Comparison of ENCODE assay signal across 8 cellular contexts in the genomic region with DNA sequence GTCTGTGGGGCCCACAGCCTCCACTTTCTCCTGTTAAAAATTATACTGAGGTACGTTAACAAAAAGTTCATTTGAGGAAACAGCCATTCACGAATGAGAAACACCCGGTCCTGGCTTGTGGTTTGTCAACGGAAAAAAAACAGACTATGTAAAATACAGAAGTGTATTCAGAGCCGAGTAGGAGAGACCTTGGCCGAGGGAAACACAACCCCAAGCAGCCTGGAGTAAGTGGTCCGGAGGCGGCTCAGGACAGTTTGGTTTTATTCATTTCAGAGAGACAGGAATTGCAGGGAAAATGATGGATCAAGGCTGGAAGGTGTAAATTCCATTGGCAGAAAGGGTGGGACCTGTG. TPM values are rescaled to one million over a fixed set of nuclear protein-coding genes. Genes with fewer than 3 reads are reported as not detected.
A peak's percentile ranks its signal among the peaks of the same experiment; 100 is the strongest.
DNase-seq lines count a peak whose midpoint lies in the region; ATAC-seq and TF ChIP-seq lines count a peak whose summit lies in the region.

No MANE protein-coding gene starts in this region.

- H3K4me1 ChIP-seq in cardiac muscle cell (ENCODE audit: low read depth) (no peaks in the 10 kb centered on the region), prostate gland (replicated peaks) (no peaks in the 10 kb centered on the region)

- H3K36me3 ChIP-seq in cardiac muscle cell = no peaks in the 10 kb centered on the region
- H3K36me3 ChIP-seq in SK-N-MC (ENCODE audit: insufficient read depth, low read length) = no peaks in the 10 kb centered on the region
- H3K36me3 ChIP-seq in prostate gland = no peaks in the 10 kb centered on the region

- WGBS in prostate gland = 12% methylated on average over 8 of the region's 8 CpGs

- no peaks in the 10 kb centered on the region for H3K27me3 ChIP-seq in cardiac muscle cell
- H3K27me3 ChIP-seq in prostate gland (replicated peaks; ENCODE audit: insufficient read depth) = no peaks in the 10 kb centered on the region

- intact Hi-C loops in cardiac septum (cut with DNase I) = no loop called here
- intact Hi-C loops in prostate gland (cut with DNase I) = no loop called here

- H3K9me3 ChIP-seq in cardiac muscle cell (ENCODE audit: low read depth) (no peaks in the 10 kb centered on the region), SK-N-MC (ENCODE audit: low read depth, low read length) (no peaks in the 10 kb centered on the region), prostate gland (no peaks in the 10 kb centered on the region)

- ATAC-seq in GM18867 (IDR thresholded peaks at IDR 0.05; ENCODE audit: unreplicated experiment) = no peak

- H3K27ac ChIP-seq in cardiac muscle cell = no peak overlapping the region
- no peak overlapping the region for H3K27ac ChIP-seq in SK-N-MC
- peak overlapping the region; percentile 38 to 42 for H3K27ac ChIP-seq in prostate gland

- no peak overlapping the region for H3K9ac ChIP-seq in SK-N-MC (ENCODE audit: insufficient read length)

- DNase-seq in cardiac muscle cell (ENCODE audit: low read depth in 1 of 2, low spot score in 1 of 2) (no peak), cardiac septum (ENCODE audit: low spot score) (no peak), SK-N-MC (ENCODE audit: low read depth, low spot score) (no peak), fibroblast of peridontal ligament (ENCODE audit: extremely low read depth) (peak; percentile 11), prostate gland (ENCODE audit: low spot score) (no peak), NCI-H2081 treated with DMSO at 0.1 percent for 48 hours (lab: John Stamatoyannopoulos, UW) (no peak)
- DNase-seq in activated CD4-positive, alpha-beta T cell treated with anti-CD3 and anti-CD28 coated beads for 4 hours = no peak

- H3K4me3 ChIP-seq in cardiac muscle cell (peak overlapping the region; percentile 21), SK-N-MC (peak overlapping the region; percentile 63), prostate gland (peak overlapping the region; percentile 47 to 51)

- TF ChIP-seq POLR2A in prostate gland (IDR thresholded peaks at IDR 0.05) = no peak

- TF ChIP-seq CTCF in cardiac muscle cell (IDR thresholded peaks at IDR 0.05; ENCODE audit: low read depth, low read length) (no peak), prostate gland (IDR thresholded peaks at IDR 0.05) (no peak)

RNA-seq across cellular contexts. Expression of gene ZNF439, which starts 0.7 kb away (rescaled TPM):
- total RNA-seq in cardiac muscle cell (0.07 and 3.6 TPM in 2 replicates), cardiac septum (5.0 TPM), prostate gland (10 to 100 TPM in 1 of 2 donors, 1 to 10 TPM in 1; 8.5 to 16.1 TPM)
- 3.0 TPM in 1 of 2 replicates, not detected in the other for polyA plus RNA-seq in cardiac muscle cell

RNA-seq across cellular contexts. Expression of gene ZNF440, which starts 35.2 kb away (rescaled TPM):
- 5.7 and 15.5 TPM in 2 replicates for total RNA-seq in cardiac muscle cell
- polyA plus RNA-seq in cardiac muscle cell = 5.7 and 7.0 TPM in 2 replicates
- total RNA-seq in cardiac septum = 5.4 TPM
- 10 to 100 TPM; 17.5 to 17.9 TPM for total RNA-seq in prostate gland

RNA-seq across cellular contexts. Expression of gene ZNF69, which starts 38.3 kb away (rescaled TPM):
- total RNA-seq in cardiac muscle cell (19.2 and 25.3 TPM in 2 replicates), cardiac septum (2.7 TPM), prostate gland (10 to 100 TPM; 14.4 to 28.1 TPM)
- polyA plus RNA-seq in cardiac muscle cell = 12.2 and 13.6 TPM in 2 replicates

RNA-seq across cellular contexts. Expression of gene ZNF491, which starts 50.9 kb away (rescaled TPM):
- total RNA-seq in cardiac muscle cell = 3.9 and 4.4 TPM in 2 replicates
- polyA plus RNA-seq in cardiac muscle cell = 5.1 and 7.3 TPM in 2 replicates
- total RNA-seq in cardiac septum = 1.8 TPM
- 1 to 10 TPM; 1.6 to 2.3 TPM for total RNA-seq in prostate gland

Comparison
In these comparisons a context has a peak if more than half of its experiments do, and no peak if none do; other contexts are left out.
1. H3K27ac ChIP-seq: peak in prostate gland (2 of 2); none in cardiac muscle cell (single experiment) and SK-N-MC (single experiment).
2. Peak in every context shown above with its lines, with median percentiles within 50 percentile points of each other: H3K4me3 ChIP-seq.